Comparison of ENCODE assay signal across 24 cellular contexts in genomic region chr16:35525979-35526590, GRCh38.
DNase-seq lines count a peak whose midpoint lies in the region; TF ChIP-seq lines count a peak whose summit lies in the region.
"Had no signal": no experiment of that assay in that cellular context is flagged by ENCODE, and none has a peak within 500 bp of the region (broad histone marks: within the 10 kb centered on the region; RNA-seq: fewer than 3 reads in every experiment).

No MANE protein-coding gene starts in this region.

- peak overlapping the region; percentile 56; the same call in 1 of the 2 replicates for H2AFZ ChIP-seq in MM.1S (ENCODE audit: low read length)

- peaks cover 11 to 38% (median 25%) of the 10 kb centered on the region in 5 donors for H3K9me3 Mint-ChIP-seq in CD8-positive, alpha-beta memory T cell

- peak; percentile 35 for DNase-seq in DMS53 (lab: John Stamatoyannopoulos, UW)
- no peak for DNase-seq in DMS53 treated with DMSO at 0.1 percent for 48 hours (lab: John Stamatoyannopoulos, UW; ENCODE audit: unreplicated experiment)
- DNase-seq in MM.1S, result peak; percentile 52
- DNase-seq in NCI-H510A treated with DMSO at 0.1 percent for 48 hours (lab: John Stamatoyannopoulos, UW), result peak; percentile 68
- peak; percentile 14 for DNase-seq in iPS-NIHi11 (ENCODE audit: low spot score)
- no peak for DNase-seq in CD8-positive, alpha-beta memory T cell
- DNase-seq in HT-29 (ENCODE audit: low spot score), result no peak
- no peak for DNase-seq in NCI-H1092 treated with DMSO at 0.1 percent for 48 hours (lab: John Stamatoyannopoulos, UW)
- DNase-seq: activated B cell treated with CpG ODN at 0.5 μM for 24 hours; activated naive CD4-positive, alpha-beta T cell; activated T-cell treated with anti-CD3 and anti-CD28 coated beads, Interleukin-2, amount 50 U/mL, for 72 hours; CD4-positive, alpha-beta T cell; DND-41; HCEC 1CT; hippocampal formation; KBM-7; NCI-H1436 treated with DMSO at 0.1 percent for 48 hours; NCI-H345; SIG-M5; stimulated activated naive CD8-positive, alpha-beta T cell treated with anti-CD3 and anti-CD28 coated beads, Interleukin-15, Interleukin-2, amounts not matched to agents 100 U/mL and 50 U/mL, for 24 hours; T1000 had no signal

- no peaks in the 10 kb centered on the region for H3K9me3 ChIP-seq in MM.1S (replicated peaks; ENCODE audit: insufficient read depth, low read length)
- H3K9me3 ChIP-seq in CD8-positive, alpha-beta memory T cell (ENCODE audit: low read length), result no peaks in the 10 kb centered on the region
- H3K9me3 ChIP-seq: thoracic aorta had no signal

- H3K27me3 ChIP-seq in MM.1S (replicated peaks; ENCODE audit: insufficient read depth, low read length), result no peaks in the 10 kb centered on the region
- no peaks in the 10 kb centered on the region for H3K27me3 ChIP-seq in CD8-positive, alpha-beta memory T cell (ENCODE audit: insufficient read depth, low read length, poor library complexity, severe bottlenecking)

- no peak overlapping the region for H3K27ac ChIP-seq in MM.1S (ENCODE audit: low read length)
- no peak overlapping the region for H3K27ac ChIP-seq in CD8-positive, alpha-beta memory T cell (ENCODE audit: low read depth, low read length)
- H3K27ac ChIP-seq: thoracic aorta had no signal

- no peaks in the 10 kb centered on the region for H4K20me1 ChIP-seq in MM.1S (ENCODE audit: insufficient read depth, low read length)

- no peak overlapping the region; the same call in 1 of the 2 replicates for H3K9ac ChIP-seq in MM.1S (ENCODE audit: low read length)

- peak overlapping the region; percentile 45; the same call in 1 of the 2 replicates for H3K4me2 ChIP-seq in MM.1S (ENCODE audit: low read depth, low read length)

- no peaks in the 10 kb centered on the region for H3K4me1 ChIP-seq in MM.1S (ENCODE audit: low read length)
- H3K4me1 ChIP-seq in CD8-positive, alpha-beta memory T cell (ENCODE audit: insufficient read depth, low read length), result no peaks in the 10 kb centered on the region

- POLR2A ChIA-PET in CD8-positive, alpha-beta memory T cell (lab: Charles Lee), result no interaction called here

- TF ChIP-seq CTCF in MM.1S (IDR thresholded peaks at IDR 0.05; ENCODE audit: low read length), result peak; percentile 30

- no peaks in the 10 kb centered on the region for H3K36me3 ChIP-seq in MM.1S (replicated peaks; ENCODE audit: insufficient read depth, low read length)
- no peaks in the 10 kb centered on the region for H3K36me3 ChIP-seq in CD8-positive, alpha-beta memory T cell (ENCODE audit: insufficient read depth, low read length)
- H3K36me3 ChIP-seq: thoracic aorta had no signal

- H3K27ac Mint-ChIP-seq in CD8-positive, alpha-beta memory T cell, result no peak overlapping the region
- H3K27ac Mint-ChIP-seq: activated B cell treated with CpG ODN at 0.5 μM for 24 hours; activated T-cell treated with anti-CD3 and anti-CD28 coated beads, Interleukin-2, amount 50 U/mL, for 72 hours; brain; CD4-positive, alpha-beta T cell; memory B cell had no signal

- no peaks in the 10 kb centered on the region for H3K36me3 Mint-ChIP-seq in CD8-positive, alpha-beta memory T cell
- H3K36me3 Mint-ChIP-seq: brain, memory B cell had no signal

- H3K27me3 Mint-ChIP-seq in CD8-positive, alpha-beta memory T cell, result peaks cover 0 to 1% of the 10 kb centered on the region in 2 donors
- H3K27me3 Mint-ChIP-seq: activated B cell treated with CpG ODN at 0.5 μM for 24 hours; brain; CD4-positive, alpha-beta T cell; memory B cell had no signal

- CTCF ChIA-PET in CD8-positive, alpha-beta memory T cell (lab: Charles Lee), result no interaction called here

- peak overlapping the region; percentile 44 for H3K4me3 ChIP-seq in MM.1S (ENCODE audit: low read length)
- H3K4me3 ChIP-seq in CD8-positive, alpha-beta memory T cell (ENCODE audit: low read length), result no peak overlapping the region
- H3K4me3 ChIP-seq: thoracic aorta had no signal

- H3F3A ChIP-seq in MM.1S (ENCODE audit: insufficient read depth, low read length), result no peaks in the 10 kb centered on the region

- no peak overlapping the region for H3K4me3 Mint-ChIP-seq in CD8-positive, alpha-beta memory T cell
- H3K4me3 Mint-ChIP-seq: activated B cell treated with CpG ODN at 0.5 μM for 24 hours; activated T-cell treated with anti-CD3 and anti-CD28 coated beads, Interleukin-2, amount 50 U/mL, for 72 hours; brain; CD4-positive, alpha-beta T cell; memory B cell had no signal

- no peaks in the 10 kb centered on the region for H3K79me2 ChIP-seq in MM.1S (ENCODE audit: low read length)

- no peaks in the 10 kb centered on the region for H3K9me2 ChIP-seq in MM.1S (replicated peaks; ENCODE audit: insufficient read depth, low read length)

- H3K4me1 Mint-ChIP-seq in CD8-positive, alpha-beta memory T cell, result no peaks in the 10 kb centered on the region
- H3K4me1 Mint-ChIP-seq: activated B cell treated with CpG ODN at 0.5 μM for 24 hours, brain, memory B cell had no signal

Comparison
In these comparisons a context has a peak if more than half of its experiments do, and no peak if none do; other contexts are left out.
1. DNase-seq: peak in DMS53 (single experiment), MM.1S (single experiment), NCI-H510A treated with DMSO at 0.1 percent for 48 hours (single experiment) and iPS-NIHi11 (single experiment); none in DMS53 treated with DMSO at 0.1 percent for 48 hours (single experiment), CD8-positive, alpha-beta memory T cell (0 of 5), HT-29 (single experiment) and NCI-H1092 treated with DMSO at 0.1 percent for 48 hours (single experiment).